Comparison of ENCODE assay signal across 8 cellular contexts in genomic region chr5:33299621-33300208, GRCh38.
DNase-seq lines count a peak whose midpoint lies in the region; ATAC-seq and TF ChIP-seq lines count a peak whose summit lies in the region.

No MANE protein-coding gene starts in this region.

- peak; percentile 21 for ATAC-seq in GM21447 (IDR thresholded peaks at IDR 0.05; ENCODE audit: unreplicated experiment)

- in situ Hi-C loops in G401 (cut with HindIII; ENCODE audit: low sequenced_read_pairs), result no loop called here

- H3K4me1 ChIP-seq in HUES48 (ENCODE audit: control insufficient read depth, insufficient read depth, low read length) (peaks cover 6% of the 10 kb centered on the region; the same call in 1 of the 2 replicates), right atrium auricular region (peaks cover 0 to 14% of the 10 kb centered on the region in 2 donors), spleen (peaks cover 9 to 17% (median 14%) of the 10 kb centered on the region in 6 donors)

- TF ChIP-seq POLR2A in spleen (IDR thresholded peaks at IDR 0.05), result no peak

- 7 to 15% (median 8%) methylated on average over 5 of the region's 5 CpGs for WGBS in spleen, 5 donors

- H3K27ac ChIP-seq in HUES48 (ENCODE audit: low read depth, low read length), result peak overlapping the region; percentile 18
- no peak overlapping the region for H3K27ac ChIP-seq in VCaP
- no peak overlapping the region for H3K27ac ChIP-seq in right atrium auricular region
- H3K27ac ChIP-seq in spleen, result peak overlapping the region in 2 of 8 donors; percentile 11 to 13

- H3K9ac ChIP-seq in HUES48 (ENCODE audit: low read depth, low read length), result no peak overlapping the region

- H3K36me3 ChIP-seq in HUES48 (ENCODE audit: control insufficient read depth, insufficient read depth, low read length) (no peaks in the 10 kb centered on the region), right atrium auricular region (no peaks in the 10 kb centered on the region), spleen (no peaks in the 10 kb centered on the region)

- no peaks in the 10 kb centered on the region for H3K9me3 ChIP-seq in HUES48 (ENCODE audit: control insufficient read depth, insufficient read depth, low read length)
- no peaks in the 10 kb centered on the region for H3K9me3 ChIP-seq in right atrium auricular region
- H3K9me3 ChIP-seq in spleen, result no peaks in the 10 kb centered on the region

- H3K27me3 ChIP-seq in HUES48 (ENCODE audit: control insufficient read depth, insufficient read depth, low read length) (no peaks in the 10 kb centered on the region), right atrium auricular region (no peaks in the 10 kb centered on the region), spleen (replicated peaks in 1 of 7) (no peaks in the 10 kb centered on the region)

- intact Hi-C loops in spleen (cut with DNase I; ENCODE audit: low total_unique reads), result no loop called here

- no peak overlapping the region for H3K4me3 ChIP-seq in HUES48 (ENCODE audit: low read depth, low read length)
- H3K4me3 ChIP-seq in right atrium auricular region, result no peak overlapping the region
- no peak overlapping the region for H3K4me3 ChIP-seq in spleen

- TF ChIP-seq CTCF in VCaP (conservative IDR thresholded peaks at IDR 0.05) (peak; percentile 76), right atrium auricular region (IDR thresholded peaks at IDR 0.05) (peak; percentile 47 to 69), spleen (IDR thresholded peaks at IDR 0.05 in 8 of 11, conservative IDR thresholded peaks at IDR 0.05 in 3 of 11) (peak in 7 of 11 experiments; percentile 27 to 59 (median 35))

- DNase-seq in G401 (ENCODE audit: low spot score) (peak; percentile 20), right atrium auricular region (ENCODE audit: low spot score) (no peak), spleen (no peak)
- DNase-seq in stimulated activated CD4-positive, alpha-beta T cell treated with anti-CD3 and anti-CD28 coated beads, Interleukin-4, amount 100 ng/mL, for 1 hour, result no peak
- no peak for DNase-seq in activated CD4-positive, alpha-beta T cell treated with anti-CD3 and anti-CD28 coated beads, Interleukin-2, amount 50 U/mL, for 48 hours
